ENCODE assay signal across 8 cellular contexts in the genomic region with DNA sequence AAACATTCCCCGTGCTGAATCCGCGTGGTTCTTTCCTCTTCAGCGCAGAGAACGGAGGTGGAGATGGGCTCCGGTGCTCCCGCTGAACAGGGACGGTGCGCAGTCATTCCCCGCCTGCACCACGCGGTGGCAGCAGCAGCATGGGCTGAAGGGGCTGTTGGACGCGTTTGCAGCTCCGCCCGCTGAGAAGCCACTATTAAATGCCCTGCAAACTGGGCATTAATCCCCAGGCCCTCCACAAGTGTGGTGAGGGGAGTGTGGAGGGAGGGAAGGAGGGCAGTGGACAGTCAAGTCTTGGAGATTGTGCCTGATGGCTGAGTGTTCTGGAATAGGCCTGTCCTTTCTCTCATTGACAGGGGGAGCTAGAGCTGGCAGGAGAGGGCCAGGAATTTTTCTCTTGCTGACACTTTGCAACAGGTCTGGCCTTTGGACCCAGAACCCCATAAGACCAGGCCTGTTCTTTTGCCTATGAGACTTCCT.
DNase-seq lines count a peak whose midpoint lies in the region; ATAC-seq and TF ChIP-seq lines count a peak whose summit lies in the region.

No MANE protein-coding gene starts in this region.

- peak; percentile 95 for TF ChIP-seq CTCF in GM10266 (IDR thresholded peaks at IDR 0.05; ENCODE audit: control insufficient read depth, insufficient read depth, low read depth, missing control alignments)

- ATAC-seq in left ventricle myocardium superior, result peak; percentile 94

- H3K9ac ChIP-seq in adipocyte (ENCODE audit: low read length), result peak overlapping the region; percentile 9

- no peaks in the 10 kb centered on the region for H3K9me3 ChIP-seq in adipocyte (ENCODE audit: control insufficient read depth, low read length)

- intact Hi-C loops in left ventricle myocardium superior (cut with micrococcal nuclease), result loop anchor here (5.0 kb wide), 1 partner anchor 899 kb away; no protein-coding TSS in a partner anchor

- peak overlapping the region; percentile 57 for H3K4me3 ChIP-seq in adipocyte (ENCODE audit: low read length)

- no peaks in the 10 kb centered on the region for H3K27me3 ChIP-seq in adipocyte (replicated peaks; ENCODE audit: control insufficient read depth, insufficient read depth, low read length)

- no peaks in the 10 kb centered on the region for H3K36me3 ChIP-seq in adipocyte (ENCODE audit: control insufficient read depth, insufficient read depth, low read length, severe bottlenecking)

- DNase-seq in GM10266 (ENCODE audit: extremely low spot score), result peak; percentile 76
- peak; percentile 73 for DNase-seq in HCEC 1CT
- DNase-seq in M059J (ENCODE audit: low read depth), result peak; percentile 77
- DNase-seq in SW480 (ENCODE audit: low spot score), result peak; percentile 86
- peak; percentile 90 for DNase-seq in adipocyte (ENCODE audit: low read depth)
- peak; percentile 87 for DNase-seq in left ventricle myocardium superior
- peak; percentile 10 for DNase-seq in pulmonary artery endothelial cell (ENCODE audit: low read depth, low spot score)
- no peak for DNase-seq in epidermal melanocyte (ENCODE audit: insufficient read length, low spot score)

- peaks cover 14% of the 10 kb centered on the region for H3K4me1 ChIP-seq in adipocyte (ENCODE audit: control insufficient read depth, insufficient read depth, low read length)
